In genomic region chr3:43757613-43758012, GRCh38 we compare ENCODE assay signal across 20 cellular contexts.
"Had no signal": no experiment of that assay in that cellular context is flagged by ENCODE, and none has a peak within 500 bp of the region (broad histone marks: within the 10 kb centered on the region; RNA-seq: fewer than 3 reads in every experiment).

No MANE protein-coding gene starts in this region.

- H3K36me3 Mint-ChIP-seq: activated naive CD4-positive, alpha-beta T cell treated with anti-CD3 and anti-CD28 coated beads, Interleukin-2, amount 50 U/mL, for 72 hours; immature natural killer cell had no signal

- H3K27ac Mint-ChIP-seq: activated CD8-positive, alpha-beta T cell treated with anti-CD3 and anti-CD28 coated beads, Interleukin-2, amount 10 ng/mL, durations not matched to agents 7 days and 5 days; activated naive CD4-positive, alpha-beta T cell treated with anti-CD3 and anti-CD28 coated beads, Interleukin-2, amount 50 U/mL, for 72 hours; activated T-helper 2 cell treated with anti-CD3 and anti-CD28 coated beads, Interferon-gamma antibody, Interleukin-2, Interleukin-4, amounts not matched to agents 10 μg/mL and 5 μg/mL and 100 μg/mL, durations not matched to agents 14 hours and 24 hours and 36 hours; immature natural killer cell; nephron; T-helper 2 cell treated with Interferon-gamma antibody and Interleukin-4, amounts not matched to agents 5 μg/mL and 100 μg/mL, for 36 hours had no signal

- DNase-seq: activated CD4-positive, alpha-beta T cell treated with anti-CD3 and anti-CD28 coated beads for 1 hour; activated CD8-positive, alpha-beta memory T cell treated with anti-CD3 and anti-CD28 coated beads, Interleukin-2, amount 50 U/mL, for 48 hours; activated CD8-positive, alpha-beta T cell treated with anti-CD3 and anti-CD28 coated beads, Interleukin-2, amount 10 ng/mL, durations not matched to agents 7 days and 5 days; brain microvascular endothelial cell; cerebellar nuclear complex; glutamatergic neuron; immature natural killer cell; lower lobe of right lung; midbrain; occipital lobe; stomach had no signal

- H3K36me3 ChIP-seq: brain microvascular endothelial cell, lower lobe of right lung, prostate gland, stomach, thoracic aorta, vagina had no signal

- H3K27ac ChIP-seq: brain microvascular endothelial cell, prostate gland, stomach, vagina had no signal

- H3K9me3 ChIP-seq: lower lobe of right lung, prostate gland, stomach, thoracic aorta, vagina had no signal

- H3K4me3 ChIP-seq: lower lobe of right lung, prostate gland, stomach, thoracic aorta, vagina had no signal

- H3K4me3 Mint-ChIP-seq: activated CD8-positive, alpha-beta T cell treated with anti-CD3 and anti-CD28 coated beads, Interleukin-2, amount 10 ng/mL, durations not matched to agents 7 days and 5 days; immature natural killer cell; nephron; T-helper 2 cell treated with Interferon-gamma antibody and Interleukin-4, amounts not matched to agents 5 μg/mL and 100 μg/mL, for 36 hours had no signal

- H3K9me3 Mint-ChIP-seq: activated naive CD4-positive, alpha-beta T cell treated with anti-CD3 and anti-CD28 coated beads, Interleukin-2, amount 50 U/mL, for 72 hours; activated T-helper 2 cell treated with anti-CD3 and anti-CD28 coated beads, Interferon-gamma antibody, Interleukin-2, Interleukin-4, amounts not matched to agents 10 μg/mL and 5 μg/mL and 100 μg/mL, durations not matched to agents 14 hours and 24 hours and 36 hours; immature natural killer cell; nephron; T-helper 2 cell treated with Interferon-gamma antibody and Interleukin-4, amounts not matched to agents 5 μg/mL and 100 μg/mL, for 36 hours had no signal

- ATAC-seq: activated CD8-positive, alpha-beta T cell treated with anti-CD3 and anti-CD28 coated beads, Interleukin-2, amount 10 ng/mL, durations not matched to agents 7 days and 5 days; activated naive CD4-positive, alpha-beta T cell treated with anti-CD3 and anti-CD28 coated beads, Interleukin-2, amount 50 U/mL, for 72 hours; esophagus mucosa; sciatic nerve had no signal

- H3K27me3 ChIP-seq: brain microvascular endothelial cell, stomach, vagina had no signal

- H3K4me1 ChIP-seq: prostate gland had no signal
